ENCODE assay signal across 16 cellular contexts in genomic region chr11:57662893-57663292, GRCh38. TPM values are rescaled to one million over a fixed set of nuclear protein-coding genes. Genes with fewer than 3 reads are reported as not detected.
DNase-seq lines count a peak whose midpoint lies in the region; ATAC-seq and TF ChIP-seq lines count a peak whose summit lies in the region.
"Had no signal": no experiment of that assay in that cellular context is flagged by ENCODE, and none has a peak within 500 bp of the region (broad histone marks: within the 10 kb centered on the region; RNA-seq: fewer than 3 reads in every experiment).

No MANE protein-coding gene starts in this region.

- ATAC-seq in activated CD4-positive, CD25-positive, alpha-beta regulatory T cell treated with anti-CD3 and anti-CD28 coated beads, Interleukin-2, amount 50 U/mL, for 24 hours = no peak

- no peak overlapping the region for H3K27ac Mint-ChIP-seq in HFFc6
- H3K27ac Mint-ChIP-seq in mesothelial cell of epicardium = peak overlapping the region; percentile 11
- H3K27ac Mint-ChIP-seq: activated naive CD8-positive, alpha-beta T cell treated with anti-CD3 and anti-CD28 coated beads for 36 hours had no signal

- no peak overlapping the region for H3K4me3 Mint-ChIP-seq in HFFc6
- H3K4me3 Mint-ChIP-seq in mesothelial cell of epicardium = no peak overlapping the region
- H3K4me3 Mint-ChIP-seq: activated naive CD8-positive, alpha-beta T cell treated with anti-CD3 and anti-CD28 coated beads for 36 hours had no signal

- H3K36me3 ChIP-seq in WERI-Rb-1 = peaks cover 29% of the 10 kb centered on the region

- H3K4me1 Mint-ChIP-seq in HFFc6 (ENCODE audit: low read depth) (peaks cover 14% of the 10 kb centered on the region), mesothelial cell of epicardium (peaks cover 13% of the 10 kb centered on the region)

- H3K27me3 ChIP-seq in WERI-Rb-1 (ENCODE audit: insufficient read depth, low read depth, severe bottlenecking) = no peaks in the 10 kb centered on the region
- H3K27me3 ChIP-seq: stomach had no signal

- no peaks in the 10 kb centered on the region for H3K9me3 Mint-ChIP-seq in HFFc6
- H3K9me3 Mint-ChIP-seq in mesothelial cell of epicardium = no peaks in the 10 kb centered on the region
- H3K9me3 Mint-ChIP-seq: activated naive CD8-positive, alpha-beta T cell treated with anti-CD3 and anti-CD28 coated beads for 36 hours had no signal

- DNase-seq in NCI-H82 (lab: John Stamatoyannopoulos, UW) (peak; percentile 39), NCI-H82 treated with DMSO at 0.1 percent for 48 hours (lab: John Stamatoyannopoulos, UW; ENCODE audit: unreplicated experiment) (no peak), HFFc6 (no peak), WERI-Rb-1 (no peak), mesothelial cell of epicardium (ENCODE audit: low spot score in 2 of 2, unreplicated experiment in 2 of 2) (no peak), NCI-H774 (lab: John Stamatoyannopoulos, UW) (no peak)
- DNase-seq in effector CD8-positive, alpha-beta T cell (lab: John Stamatoyannopoulos, UW) = no peak
- DNase-seq: activated CD4-positive, alpha-beta T cell treated with anti-CD3 and anti-CD28 coated beads, Interleukin-2, amount 50 U/mL, for 1 hour; activated naive CD8-positive, alpha-beta T cell treated with anti-CD3 and anti-CD28 coated beads for 36 hours; cortex of kidney; NCI-H226; stimulated activated CD4-positive, alpha-beta T cell treated with anti-CD3 and anti-CD28 coated beads, Interleukin-4, amount 100 ng/mL, for 4 hours; stomach had no signal

- peak; percentile 36; the same call in 1 of the 2 replicates for TF ChIP-seq CTCF in HFFc6 (IDR thresholded peaks at IDR 0.05)
- TF ChIP-seq CTCF in WERI-Rb-1 (IDR thresholded peaks at IDR 0.05; ENCODE audit: low read depth, low read length) = peak; percentile 41; the same call in 1 of the 2 replicates
- TF ChIP-seq CTCF in mesothelial cell of epicardium (IDR thresholded peaks at IDR 0.05; ENCODE audit: unreplicated experiment) = no peak

- H3K36me3 Mint-ChIP-seq in HFFc6 (ENCODE audit: low read depth) (peaks cover 4% of the 10 kb centered on the region; the same call in 1 of the 2 replicates), mesothelial cell of epicardium (peaks cover 12% of the 10 kb centered on the region)

- no peak overlapping the region for H3K4me3 ChIP-seq in WERI-Rb-1 (ENCODE audit: low read depth, low read length)
- H3K4me3 ChIP-seq: stomach had no signal

- no peak overlapping the region for H3K27ac ChIP-seq in WERI-Rb-1
- H3K27ac ChIP-seq: parathyroid adenoma, stomach had no signal

- no peaks in the 10 kb centered on the region for H3K9me3 ChIP-seq in WERI-Rb-1 (ENCODE audit: severe bottlenecking)
- H3K9me3 ChIP-seq: stomach had no signal

- H3K27me3 Mint-ChIP-seq in HFFc6 (ENCODE audit: insufficient read depth) = no peaks in the 10 kb centered on the region; the same call in 1 of the 2 replicates
- no peaks in the 10 kb centered on the region for H3K27me3 Mint-ChIP-seq in mesothelial cell of epicardium (ENCODE audit: low read depth)
- H3K27me3 Mint-ChIP-seq: activated naive CD8-positive, alpha-beta T cell treated with anti-CD3 and anti-CD28 coated beads for 36 hours had no signal

RNA-seq across cellular contexts. Expression of gene ZDHHC5, which starts 5.0 kb away (rescaled TPM):
- total RNA-seq in HFFc6 (2021; fragmentation: NEBNext Ultra II Directional; extraction: Animal tissue kit (Norgen Biotek cat#: 25700)) = 10 to 100 TPM; 67.5 to 82.1 (median 74.1) TPM
- total RNA-seq in mesothelial cell of epicardium = 53.9 to 57.1 TPM (median 54.2 TPM) in 3 replicates

RNA-seq across cellular contexts. Expression of gene CLP1, which starts 5.3 kb away (rescaled TPM):
- 10 to 100 TPM; 13.0 to 17.1 (median 15.6) TPM for total RNA-seq in HFFc6 (2021; fragmentation: NEBNext Ultra II Directional; extraction: Animal tissue kit (Norgen Biotek cat#: 25700))
- 18.4 to 19.6 TPM (median 19.5 TPM) in 3 replicates for total RNA-seq in mesothelial cell of epicardium

RNA-seq across cellular contexts. Expression of gene YPEL4, which starts 13.2 kb away (rescaled TPM):
- under 1 TPM in 5 of 6 experiments, not detected in 1; 0.14 to 0.48 (median 0.28) TPM for total RNA-seq in HFFc6 (2021; fragmentation: NEBNext Ultra II Directional; extraction: Animal tissue kit (Norgen Biotek cat#: 25700))
- total RNA-seq in mesothelial cell of epicardium = 0.64 to 1.3 TPM (median 1.1 TPM) in 3 replicates
- total RNA-seq: Daoy had no signal

RNA-seq across cellular contexts. Expression of gene MED19, which starts 49.1 kb away (rescaled TPM):
- 10 to 100 TPM; 19.1 to 22.4 (median 21.8) TPM for total RNA-seq in HFFc6 (2021; fragmentation: NEBNext Ultra II Directional; extraction: Animal tissue kit (Norgen Biotek cat#: 25700))
- total RNA-seq in mesothelial cell of epicardium = 19.3 to 19.7 TPM (median 19.6 TPM) in 3 replicates

RNA-seq across cellular contexts. Expression of gene TMX2, which starts 49.5 kb away (rescaled TPM):
- total RNA-seq in HFFc6 (2021; fragmentation: NEBNext Ultra II Directional; extraction: Animal tissue kit (Norgen Biotek cat#: 25700)) = 100 to 1,000 TPM in 2 of 6 experiments, 10 to 100 TPM in 4; 89.9 to 113 (median 97.2) TPM
- 62.8 to 64.9 TPM (median 63.8 TPM) in 3 replicates for total RNA-seq in mesothelial cell of epicardium
